In the genomic region with DNA sequence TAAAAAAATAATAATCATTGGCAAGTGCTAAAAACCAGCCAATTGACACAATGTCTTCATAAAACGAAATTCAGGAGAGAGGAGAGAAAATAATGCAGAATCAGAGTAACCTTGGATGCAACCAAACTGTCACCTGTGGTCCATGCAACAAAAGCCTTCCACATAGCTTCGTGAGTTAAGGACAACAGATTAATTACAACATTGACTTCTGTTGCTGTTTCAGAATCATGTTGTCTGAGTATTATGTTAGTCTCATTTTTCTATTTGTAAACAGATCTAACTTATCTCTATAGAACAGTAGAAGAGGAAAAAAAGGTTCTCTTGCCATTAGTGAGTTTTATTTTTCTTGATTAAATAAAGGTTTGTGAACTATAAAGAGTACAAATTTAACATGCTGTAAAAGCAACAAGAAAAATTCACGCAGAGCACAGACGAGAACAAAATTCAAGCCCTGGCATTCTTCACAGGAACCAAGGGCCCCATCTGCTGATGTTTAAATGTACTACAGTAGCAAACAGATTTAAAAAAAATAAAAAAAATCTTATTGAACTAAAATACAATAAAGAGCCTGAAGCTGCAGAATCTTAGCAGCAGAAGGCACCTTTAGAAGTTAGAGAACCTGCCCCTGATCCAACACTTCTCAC, we compare ENCODE assay signal across 8 cellular contexts.
A peak's percentile ranks its signal among the peaks of the same experiment; 100 is the strongest.
DNase-seq lines count a peak whose midpoint lies in the region; ATAC-seq and TF ChIP-seq lines count a peak whose summit lies in the region.

No MANE protein-coding gene starts in this region.

- peak; percentile 66 for TF ChIP-seq CTCF in AG04450 (IDR thresholded peaks at IDR 0.05; ENCODE audit: low read depth, low read length)
- peak in 2 of 3 experiments; percentile 38 to 54; a peak in 2 of 6 replicates for TF ChIP-seq CTCF in HCT116 (IDR thresholded peaks at IDR 0.05 in 2 of 3, conservative IDR thresholded peaks at IDR 0.05 in 1 of 3; ENCODE audit: borderline replicate concordance in 1 of 3, insufficient read depth in 1 of 3, low read depth in 2 of 3, low read length in 2 of 3)

- H3K79me2 ChIP-seq in HCT116 (ENCODE audit: insufficient read depth, low read length) = no peaks in the 10 kb centered on the region

- H4K20me1 ChIP-seq in HCT116 (ENCODE audit: insufficient read depth) = no peaks in the 10 kb centered on the region

- H3K4me1 ChIP-seq in HCT116 (ENCODE audit: control insufficient read depth in 1 of 2, insufficient read depth in 2 of 2, low read length in 2 of 2) = no peaks in the 10 kb centered on the region
- no peaks in the 10 kb centered on the region for H3K4me1 ChIP-seq in adipocyte (ENCODE audit: control insufficient read depth, insufficient read depth, low read length)

- no peaks in the 10 kb centered on the region for H3K9me2 ChIP-seq in HCT116 (ENCODE audit: insufficient read depth)

- peak; percentile 24 for DNase-seq in AG04450 (ENCODE audit: low read depth, low spot score)
- DNase-seq in HCT116 (ENCODE audit: low read depth, low spot score) = no peak
- peak; percentile 80 for DNase-seq in adipocyte (ENCODE audit: low read depth)
- DNase-seq in left colon = no peak
- no peak for DNase-seq in NCI-H2029 (lab: John Stamatoyannopoulos, UW)
- no peak for DNase-seq in naive thymus-derived CD8-positive, alpha-beta T cell
- no peak for DNase-seq in activated T-helper 2 cell treated with anti-CD3 and anti-CD28 coated beads, Interferon-gamma antibody, Interleukin-2, Interleukin-4, amounts not matched to agents 10 μg/mL and 5 μg/mL and 100 μg/mL, durations not matched to agents 14 hours and 24 hours and 36 hours (ENCODE audit: low spot score)

- BruUV-seq in HCT116 (replicated peaks; lab: Mats Ljungman, UMichigan) = no TSS peak

- POLR2A ChIA-PET in AG04450 (lab: Yijun Ruan, JAX) (no interaction called here), HCT116 (lab: Charles Lee) (no interaction called here)
- POLR2A ChIA-PET in naive thymus-derived CD8-positive, alpha-beta T cell (lab: Charles Lee) = no interaction called here

- no peaks in the 10 kb centered on the region for H3K36me3 Mint-ChIP-seq in naive thymus-derived CD8-positive, alpha-beta T cell
- H3K36me3 Mint-ChIP-seq in activated T-helper 2 cell treated with anti-CD3 and anti-CD28 coated beads, Interferon-gamma antibody, Interleukin-2, Interleukin-4, amounts not matched to agents 10 μg/mL and 5 μg/mL and 100 μg/mL, durations not matched to agents 14 hours and 24 hours and 36 hours (ENCODE audit: low read depth) = no peaks in the 10 kb centered on the region

- no peak overlapping the region for H3K27ac Mint-ChIP-seq in naive thymus-derived CD8-positive, alpha-beta T cell
- no peak overlapping the region for H3K27ac Mint-ChIP-seq in activated T-helper 2 cell treated with anti-CD3 and anti-CD28 coated beads, Interferon-gamma antibody, Interleukin-2, Interleukin-4, amounts not matched to agents 10 μg/mL and 5 μg/mL and 100 μg/mL, durations not matched to agents 14 hours and 24 hours and 36 hours

- H3K27me3 Mint-ChIP-seq in naive thymus-derived CD8-positive, alpha-beta T cell = peaks cover 0 to 15% (median 9%) of the 10 kb centered on the region in 5 donors
- no peaks in the 10 kb centered on the region for H3K27me3 Mint-ChIP-seq in activated T-helper 2 cell treated with anti-CD3 and anti-CD28 coated beads, Interferon-gamma antibody, Interleukin-2, Interleukin-4, amounts not matched to agents 10 μg/mL and 5 μg/mL and 100 μg/mL, durations not matched to agents 14 hours and 24 hours and 36 hours (ENCODE audit: low read depth)

- peak; percentile 67 for TF ChIP-seq RAD21 in HCT116 (IDR thresholded peaks at IDR 0.05; ENCODE audit: low read depth)

- H3K36me3 ChIP-seq in HCT116 (ENCODE audit: control insufficient read depth in 1 of 2, insufficient read depth in 2 of 2, low read length in 2 of 2) = no peaks in the 10 kb centered on the region
- H3K36me3 ChIP-seq in adipocyte (ENCODE audit: control insufficient read depth, insufficient read depth, low read length, severe bottlenecking) = no peaks in the 10 kb centered on the region

- no peaks in the 10 kb centered on the region for H3K4me1 Mint-ChIP-seq in naive thymus-derived CD8-positive, alpha-beta T cell
- no peaks in the 10 kb centered on the region for H3K4me1 Mint-ChIP-seq in activated T-helper 2 cell treated with anti-CD3 and anti-CD28 coated beads, Interferon-gamma antibody, Interleukin-2, Interleukin-4, amounts not matched to agents 10 μg/mL and 5 μg/mL and 100 μg/mL, durations not matched to agents 14 hours and 24 hours and 36 hours (ENCODE audit: low read depth)

- H3K9ac ChIP-seq in HCT116 (ENCODE audit: low read length) (no peak overlapping the region), adipocyte (ENCODE audit: low read length) (peak overlapping the region; percentile 31)

- CTCF ChIA-PET in AG04450 (lab: Charles Lee) = interaction anchor here (0.6 to 4.6 kb wide), 10 partner anchors 13 to 1172 kb away, joined by 3 to 52 read pairs (median 6); no protein-coding TSS in a partner anchor
- CTCF ChIA-PET in HCT116 (lab: Charles Lee) = interaction anchor here (1.0 to 4.8 kb wide), 5 partner anchors 25 to 1023 kb away, joined by 3 to 22 read pairs (median 3); no protein-coding TSS in a partner anchor

- peaks cover 0 to 11% (median 0%) of the 10 kb centered on the region in 9 donors for H3K9me3 Mint-ChIP-seq in naive thymus-derived CD8-positive, alpha-beta T cell
- no peaks in the 10 kb centered on the region for H3K9me3 Mint-ChIP-seq in activated T-helper 2 cell treated with anti-CD3 and anti-CD28 coated beads, Interferon-gamma antibody, Interleukin-2, Interleukin-4, amounts not matched to agents 10 μg/mL and 5 μg/mL and 100 μg/mL, durations not matched to agents 14 hours and 24 hours and 36 hours

- intact Hi-C loops in HCT116 (cut with micrococcal nuclease) = loop anchor here (1.0 to 2.0 kb wide), 3 partner anchors 123 to 1172 kb away; no protein-coding TSS in a partner anchor
- intact Hi-C loops in left colon (cut with DNase I, micrococcal nuclease) = loop anchor here in 1 of 2 donors (5.0 kb wide), 1 partner anchor 121 kb away; no protein-coding TSS in a partner anchor
- intact Hi-C loops in activated T-helper 2 cell treated with anti-CD3 and anti-CD28 coated beads, Interferon-gamma antibody, Interleukin-2, Interleukin-4, amounts not matched to agents 10 μg/mL and 5 μg/mL and 100 μg/mL, durations not matched to agents 14 hours and 24 hours and 36 hours (cut with micrococcal nuclease) = no loop called here

- H3K27ac ChIP-seq in AG04450 (ENCODE audit: low read depth, low read length) (no peak overlapping the region), HCT116 (ENCODE audit: low read depth, low read length) (no peak overlapping the region)

- no peak for TF ChIP-seq POLR2A in HCT116 (IDR thresholded peaks at IDR 0.05; ENCODE audit: borderline replicate concordance, extremely low read depth, insufficient read depth, insufficient read length)

- H2AFZ ChIP-seq in HCT116 (ENCODE audit: low read depth, low read length, poor library complexity, severe bottlenecking) = no peak overlapping the region

- ATAC-seq in HCT116 (peak; percentile 50; the same call in 1 of the 2 replicates), left colon (peak; percentile 66), GM21528 (IDR thresholded peaks at IDR 0.05; ENCODE audit: low FRiP score, unreplicated experiment) (no peak)
- no peak for ATAC-seq in naive thymus-derived CD8-positive, alpha-beta T cell

- RAD21 ChIA-PET in HCT116 (lab: Charles Lee; ENCODE audit: low non-redundant PET in 1 of 2, low total read pairs in 2 of 2, uncharacterized antibody in 2 of 2, unreplicated experiment in 2 of 2) = no interaction called here

- no peak overlapping the region for H3K4me2 ChIP-seq in HCT116 (ENCODE audit: low read length)

- no peak overlapping the region for H3K4me3 Mint-ChIP-seq in naive thymus-derived CD8-positive, alpha-beta T cell
- H3K4me3 Mint-ChIP-seq in activated T-helper 2 cell treated with anti-CD3 and anti-CD28 coated beads, Interferon-gamma antibody, Interleukin-2, Interleukin-4, amounts not matched to agents 10 μg/mL and 5 μg/mL and 100 μg/mL, durations not matched to agents 14 hours and 24 hours and 36 hours (ENCODE audit: low read depth) = no peak overlapping the region

- H3K4me3 ChIP-seq in AG04450 (ENCODE audit: low read depth, low read length) (no peak overlapping the region), HCT116 (replicated peaks in 1 of 2; ENCODE audit: low read depth in 1 of 2, low read length in 2 of 2) (no peak overlapping the region), adipocyte (ENCODE audit: low read length) (no peak overlapping the region)

- H3K9me3 ChIP-seq in AG04450 (ENCODE audit: control insufficient read depth, insufficient read depth, low read length) = no peaks in the 10 kb centered on the region
- H3K9me3 ChIP-seq in HCT116 (ENCODE audit: control insufficient read depth in 1 of 2, insufficient read depth in 1 of 2, low read depth in 1 of 2, low read length in 2 of 2) = no peaks in the 10 kb centered on the region
- H3K9me3 ChIP-seq in adipocyte (ENCODE audit: control insufficient read depth, low read length) = no peaks in the 10 kb centered on the region

- H3K27me3 ChIP-seq in AG04450 (ENCODE audit: control insufficient read depth, insufficient read depth, low read length) = no peaks in the 10 kb centered on the region
- no peaks in the 10 kb centered on the region for H3K27me3 ChIP-seq in HCT116 (ENCODE audit: insufficient read depth, low read length)
- H3K27me3 ChIP-seq in adipocyte (replicated peaks; ENCODE audit: control insufficient read depth, insufficient read depth, low read length) = no peaks in the 10 kb centered on the region

TF ChIP-seq in HCT116, 20 proteins besides CTCF, POLR2A, EP300 and RAD21 (continues in another document):
- TF ChIP-seq SP1 (IDR thresholded peaks at IDR 0.05; ENCODE audit: low read depth) = no peak
- TF ChIP-seq POLR2AphosphoS5 (IDR thresholded peaks at IDR 0.05; ENCODE audit: low read depth, low read length) = no peak
- no peak for TF ChIP-seq MAX (IDR thresholded peaks at IDR 0.05)
- TF ChIP-seq TCF7L2 (IDR thresholded peaks at IDR 0.05; ENCODE audit: borderline replicate concordance, extremely low read depth, insufficient read depth, insufficient read length) = no peak
- TF ChIP-seq FOSL1 (IDR thresholded peaks at IDR 0.05; ENCODE audit: low read depth) = no peak
- no peak for TF ChIP-seq ELF1 (IDR thresholded peaks at IDR 0.05; ENCODE audit: borderline replicate concordance, low read depth)
- TF ChIP-seq YY1 (IDR thresholded peaks at IDR 0.05; ENCODE audit: extremely low read depth, insufficient replicate concordance, low read depth, low read length) = no peak
- no peak for TF ChIP-seq ZFX (IDR thresholded peaks at IDR 0.05)
- no peak for TF ChIP-seq JUND (IDR thresholded peaks at IDR 0.05)
- no peak for TF ChIP-seq EZH2 (IDR thresholded peaks at IDR 0.05)
- no peak for TF ChIP-seq EGR1 (IDR thresholded peaks at IDR 0.05; ENCODE audit: low read depth)
- no peak for TF ChIP-seq CBX3 (IDR thresholded peaks at IDR 0.05; ENCODE audit: low read depth)

Comparison
In these comparisons a context has a peak if more than half of its experiments do, and no peak if none do; other contexts are left out.
1. DNase-seq: peak in AG04450 (single experiment) and adipocyte (single experiment); none in HCT116 (single experiment), left colon (0 of 2), NCI-H2029 (single experiment), naive thymus-derived CD8-positive, alpha-beta T cell (0 of 10) and activated T-helper 2 cell treated with anti-CD3 and anti-CD28 coated beads, Interferon-gamma antibody, Interleukin-2, Interleukin-4, amounts not matched to agents 10 μg/mL and 5 μg/mL and 100 μg/mL, durations not matched to agents 14 hours and 24 hours and 36 hours (single experiment).
2. ATAC-seq: peak in HCT116 (single experiment) and left colon (single experiment); none in GM21528 (single experiment) and naive thymus-derived CD8-positive, alpha-beta T cell (0 of 2).